In genomic region chr3:13420817-13421755, GRCh38 we compare ENCODE assay signal across 8 cellular contexts. TPM values are rescaled to one million over a fixed set of nuclear protein-coding genes. Genes with fewer than 3 reads are reported as not detected.
A peak's percentile ranks its signal among the peaks of the same experiment; 100 is the strongest.
DNase-seq lines count a peak whose midpoint lies in the region; ATAC-seq and TF ChIP-seq lines count a peak whose summit lies in the region.

No MANE protein-coding gene starts in this region.

- H3K4me1 Mint-ChIP-seq in activated naive CD4-positive, alpha-beta T cell treated with anti-CD3 and anti-CD28 coated beads for 36 hours (ENCODE audit: low read depth): peaks cover 69% of the 10 kb centered on the region
- peaks cover 13% of the 10 kb centered on the region for H3K4me1 Mint-ChIP-seq in mesothelial cell of epicardium

- no peaks in the 10 kb centered on the region for H3K9me3 Mint-ChIP-seq in activated naive CD4-positive, alpha-beta T cell treated with anti-CD3 and anti-CD28 coated beads for 36 hours
- no peaks in the 10 kb centered on the region for H3K9me3 Mint-ChIP-seq in mesothelial cell of epicardium

- peak overlapping the region; percentile 98 for H3K27ac Mint-ChIP-seq in activated naive CD4-positive, alpha-beta T cell treated with anti-CD3 and anti-CD28 coated beads for 36 hours
- no peak overlapping the region for H3K27ac Mint-ChIP-seq in mesothelial cell of epicardium

- H3K9me3 ChIP-seq in heart left ventricle: no peaks in the 10 kb centered on the region

- no peaks in the 10 kb centered on the region for H3K36me3 ChIP-seq in heart left ventricle

- WGBS in heart left ventricle, 4 donors: 59 to 64% (median 61%) methylated on average over 27 of the region's 27 CpGs

- peaks cover 0 to 27% (median 4%) of the 10 kb centered on the region in 9 donors for H3K27me3 ChIP-seq in heart left ventricle

- H3K4me3 ChIP-seq in heart left ventricle: peak overlapping the region in 8 of 12 donors; percentile 29 to 74 (median 53)

- CTCF ChIA-PET in activated naive CD4-positive, alpha-beta T cell treated with anti-CD3 and anti-CD28 coated beads for 36 hours (lab: Charles Lee): interaction anchor here (1.7 to 6.8 kb wide), 2 partner anchors 31 kb away, joined by 6 to 72 read pairs; no protein-coding TSS in a partner anchor

- DNase-seq in heart left ventricle (no peak), Right ventricle myocardium inferior (ENCODE audit: missing footprints) (no peak), SKM-1 (lab: John Stamatoyannopoulos, UW; ENCODE audit: unreplicated experiment) (peak; percentile 34), mesothelial cell of epicardium (ENCODE audit: low spot score in 2 of 2, unreplicated experiment in 2 of 2) (no peak), NCI-H1694 treated with DMSO at 0.1 percent for 48 hours (lab: John Stamatoyannopoulos, UW) (no peak), NCI-H1417 treated with DMSO at 0.1 percent for 48 hours (lab: John Stamatoyannopoulos, UW) (no peak)
- DNase-seq in activated naive CD4-positive, alpha-beta T cell treated with anti-CD3 and anti-CD28 coated beads for 36 hours: peak; percentile 92
- DNase-seq in stimulated activated CD8-positive, alpha-beta memory T cell treated with anti-CD3 and anti-CD28 coated beads, Interleukin-7, amount 100 ng/mL, for 48 hours (ENCODE audit: extremely low read depth in 1 of 2, low read depth in 1 of 2): peak; percentile 42 to 85

- peaks cover 0 to 46% (median 5%) of the 10 kb centered on the region in 12 donors for H3K4me1 ChIP-seq in heart left ventricle

- TF ChIP-seq POLR2A in heart left ventricle (IDR thresholded peaks at IDR 0.05): no peak

- TF ChIP-seq CTCF in heart left ventricle (IDR thresholded peaks at IDR 0.05) (no peak), mesothelial cell of epicardium (IDR thresholded peaks at IDR 0.05; ENCODE audit: unreplicated experiment) (no peak)

- peak overlapping the region; percentile 93 for H3K4me3 Mint-ChIP-seq in activated naive CD4-positive, alpha-beta T cell treated with anti-CD3 and anti-CD28 coated beads for 36 hours
- peak overlapping the region; percentile 69 for H3K4me3 Mint-ChIP-seq in mesothelial cell of epicardium

- H3K36me3 Mint-ChIP-seq in activated naive CD4-positive, alpha-beta T cell treated with anti-CD3 and anti-CD28 coated beads for 36 hours (ENCODE audit: low read depth): peaks cover 30% of the 10 kb centered on the region
- H3K36me3 Mint-ChIP-seq in mesothelial cell of epicardium: no peaks in the 10 kb centered on the region

- intact Hi-C loops in heart left ventricle (cut with DNase I): no loop called here
- intact Hi-C loops in Right ventricle myocardium inferior (cut with DNase I): no loop called here
- intact Hi-C loops in activated naive CD4-positive, alpha-beta T cell treated with anti-CD3 and anti-CD28 coated beads for 36 hours (cut with micrococcal nuclease): loop anchor here (1.0 to 10.0 kb wide), 9 partner anchors 7 to 1776 kb away; partner anchors contain the start of genes HDAC11, LSM3, RAF1 and VGLL4

- H3K27me3 Mint-ChIP-seq in activated naive CD4-positive, alpha-beta T cell treated with anti-CD3 and anti-CD28 coated beads for 36 hours (ENCODE audit: low read depth): no peaks in the 10 kb centered on the region
- H3K27me3 Mint-ChIP-seq in mesothelial cell of epicardium (ENCODE audit: low read depth): peaks cover 40% of the 10 kb centered on the region

- peak overlapping the region in 2 of 12 donors; percentile 13 to 81 for H3K27ac ChIP-seq in heart left ventricle

- peak in 1 of 4 donors; percentile 35 for ATAC-seq in heart left ventricle
- no peak for ATAC-seq in Right ventricle myocardium inferior

RNA-seq across cellular contexts. Expression of gene NUP210, which starts 1.0 kb away (rescaled TPM):
- 1 to 10 TPM; 1.3 to 9.7 (median 2.8) TPM for total RNA-seq in heart left ventricle
- polyA plus RNA-seq in heart left ventricle: 1 to 10 TPM; 1.5 to 1.7 TPM
- total RNA-seq in Right ventricle myocardium inferior: 3.5 TPM
- total RNA-seq in activated naive CD4-positive, alpha-beta T cell treated with anti-CD3 and anti-CD28 coated beads for 36 hours: 100 to 1,000 TPM; 148 TPM
- 25.9 to 27.9 TPM (median 26.7 TPM) in 3 replicates for total RNA-seq in mesothelial cell of epicardium

RNA-seq across cellular contexts. Expression of gene HDAC11, which starts 59.0 kb away (rescaled TPM):
- total RNA-seq in heart left ventricle: 10 to 100 TPM; 20.8 to 49.4 (median 30.7) TPM
- 10 to 100 TPM; 27.2 to 33.7 TPM for polyA plus RNA-seq in heart left ventricle
- total RNA-seq in Right ventricle myocardium inferior: 37.5 TPM
- 1 to 10 TPM; 1.6 to 2.4 TPM for total RNA-seq in activated naive CD4-positive, alpha-beta T cell treated with anti-CD3 and anti-CD28 coated beads for 36 hours
- 15.4 to 19.1 TPM (median 16.4 TPM) in 3 replicates for total RNA-seq in mesothelial cell of epicardium

Comparison
In these comparisons a context has a peak if more than half of its experiments do, and no peak if none do; other contexts are left out.
1. DNase-seq: peak in SKM-1 (single experiment), activated naive CD4-positive, alpha-beta T cell treated with anti-CD3 and anti-CD28 coated beads for 36 hours (single experiment) and stimulated activated CD8-positive, alpha-beta memory T cell treated with anti-CD3 and anti-CD28 coated beads, Interleukin-7, amount 100 ng/mL, for 48 hours (2 of 2); none in heart left ventricle (0 of 5), Right ventricle myocardium inferior (single experiment), mesothelial cell of epicardium (0 of 2), NCI-H1694 treated with DMSO at 0.1 percent for 48 hours (single experiment) and NCI-H1417 treated with DMSO at 0.1 percent for 48 hours (single experiment).